Comparison of ENCODE assay signal across 8 cellular contexts in the genomic region with DNA sequence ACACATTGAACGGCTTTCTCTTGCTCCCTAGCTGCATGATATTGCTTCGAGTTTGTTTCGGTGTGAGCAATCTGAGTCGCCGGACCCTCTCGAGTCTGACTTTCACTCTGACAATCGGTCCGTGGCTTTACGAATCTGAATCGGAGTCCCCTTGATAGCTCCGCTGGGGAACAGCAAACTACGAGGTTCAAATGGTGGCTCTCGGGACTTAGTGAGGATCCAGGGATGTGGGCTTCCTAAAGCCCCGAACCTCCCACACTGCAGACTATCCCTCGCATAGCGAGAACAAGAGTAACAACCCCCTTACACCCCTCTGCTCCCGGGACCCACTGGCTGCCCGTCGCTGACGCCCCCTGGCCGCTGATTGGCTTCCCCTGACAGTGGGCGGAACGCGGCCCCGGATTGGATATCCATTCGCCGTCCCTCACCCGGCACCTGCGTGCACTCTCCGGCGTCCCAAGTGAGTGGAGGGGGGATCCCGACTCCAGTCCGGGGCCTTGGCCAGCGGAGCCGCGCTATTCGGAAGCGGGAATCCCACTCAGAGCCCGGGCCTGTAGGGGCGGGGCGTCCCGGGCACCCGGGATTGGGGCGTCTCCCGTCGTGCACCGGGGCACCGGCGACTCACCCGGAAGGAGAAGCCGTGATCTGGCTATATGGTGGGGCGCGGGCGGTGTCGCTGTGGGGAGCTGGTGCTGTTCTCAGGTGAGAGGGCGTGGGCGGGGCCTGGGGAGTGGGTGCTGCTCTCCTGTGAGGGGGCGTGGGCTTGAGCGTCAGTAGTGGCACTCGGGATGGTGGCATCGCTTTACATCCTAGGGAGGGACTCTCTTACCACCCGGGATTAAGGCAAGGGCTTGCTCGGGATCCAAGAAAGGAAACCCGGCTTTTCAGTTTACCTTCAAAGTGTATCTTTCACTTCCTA. TPM values are rescaled to one million over a fixed set of nuclear protein-coding genes. Genes with fewer than 3 reads are reported as not detected.
A peak's percentile ranks its signal among the peaks of the same experiment; 100 is the strongest.
DNase-seq lines count a peak whose midpoint lies in the region; ATAC-seq and TF ChIP-seq lines count a peak whose summit lies in the region.

A gene with protein sequence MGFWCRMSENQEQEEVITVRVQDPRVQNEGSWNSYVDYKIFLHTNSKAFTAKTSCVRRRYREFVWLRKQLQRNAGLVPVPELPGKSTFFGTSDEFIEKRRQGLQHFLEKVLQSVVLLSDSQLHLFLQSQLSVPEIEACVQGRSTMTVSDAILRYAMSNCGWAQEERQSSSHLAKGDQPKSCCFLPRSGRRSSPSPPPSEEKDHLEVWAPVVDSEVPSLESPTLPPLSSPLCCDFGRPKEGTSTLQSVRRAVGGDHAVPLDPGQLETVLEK (plus strand): TSS at position 630 of the 919 bp plus-strand sequence. CDS start 4,278 bp downstream, outside the sequence.

- H3K4me2 ChIP-seq in OCI-LY1 (ENCODE audit: low read length): peak within 1 kb of the TSS; percentile 69

- no peaks in the 10 kb centered on the region for H3F3A ChIP-seq in OCI-LY1 (ENCODE audit: insufficient read depth, low read length)

- no peaks in the 10 kb centered on the region for H4K20me1 ChIP-seq in OCI-LY1 (ENCODE audit: insufficient read depth, low read length)

- H3K79me2 ChIP-seq in OCI-LY1 (ENCODE audit: insufficient read depth, low read length): peaks cover 4% of the 10 kb centered on the region; the same call in 1 of the 2 replicates

- peaks cover 44% of the 10 kb centered on the region for H3K4me1 ChIP-seq in OCI-LY1 (ENCODE audit: insufficient read depth, low read length, severe bottlenecking)

- peak within 1 kb of the TSS; percentile 57 for H3K27ac ChIP-seq in OCI-LY1 (ENCODE audit: low read depth, low read length, poor library complexity, severe bottlenecking)

- H3K9me3 ChIP-seq in OCI-LY1 (ENCODE audit: low read length): peaks cover 3% of the 10 kb centered on the region

- no peaks in the 10 kb centered on the region for H3K9me3 Mint-ChIP-seq in endothelial cell (ENCODE audit: unreplicated experiment)

- peak within 1 kb of the TSS; percentile 97 for H2AFZ ChIP-seq in OCI-LY1 (ENCODE audit: low read length)

- H3K4me3 Mint-ChIP-seq in endothelial cell (ENCODE audit: unreplicated experiment): peak within 1 kb of the TSS; percentile 90

- no peaks in the 10 kb centered on the region for H3K27me3 ChIP-seq in OCI-LY1 (ENCODE audit: insufficient read depth, low read length)

- H3K36me3 ChIP-seq in OCI-LY1 (ENCODE audit: insufficient read depth, low read length): no peaks in the 10 kb centered on the region

- peak; percentile 74 for ATAC-seq in GM21515 (IDR thresholded peaks at IDR 0.05; ENCODE audit: unreplicated experiment)

- peaks cover 16% of the 10 kb centered on the region for H3K4me1 Mint-ChIP-seq in endothelial cell (ENCODE audit: unreplicated experiment)

- H3K36me3 Mint-ChIP-seq in endothelial cell (ENCODE audit: low read depth, unreplicated experiment): no peaks in the 10 kb centered on the region

- H3K27me3 Mint-ChIP-seq in endothelial cell (ENCODE audit: unreplicated experiment): peaks cover 4% of the 10 kb centered on the region

- H3K9ac ChIP-seq in OCI-LY1 (ENCODE audit: low read length): peak within 1 kb of the TSS; percentile 82

- H3K4me3 ChIP-seq in OCI-LY1 (ENCODE audit: low read depth, low read length, poor library complexity, severe bottlenecking): peak within 1 kb of the TSS; percentile 80

- H3K9me2 ChIP-seq in OCI-LY1 (ENCODE audit: low read depth, low read length): no peaks in the 10 kb centered on the region

- peak within 1 kb of the TSS; percentile 85 for H3K27ac Mint-ChIP-seq in endothelial cell (ENCODE audit: unreplicated experiment)

- TF ChIP-seq CTCF in OCI-LY1 (IDR thresholded peaks at IDR 0.05; ENCODE audit: low read length): peak; percentile 17; the same call in 1 of the 2 replicates
- TF ChIP-seq CTCF in endothelial cell (IDR thresholded peaks at IDR 0.05; ENCODE audit: unreplicated experiment): no peak

- DNase-seq in DMS 273 treated with DMSO at 0.1 percent for 48 hours (lab: John Stamatoyannopoulos, UW) (peak; percentile 80), HuH-7 (ENCODE audit: low spot score) (peak; percentile 95), endothelial cell (ENCODE audit: low spot score) (peak; percentile 91), midbrain (lab: John Stamatoyannopoulos, UW) (peak; percentile 90)
- peak; percentile 95 for DNase-seq in activated CD8-positive, alpha-beta memory T cell treated with anti-CD3 and anti-CD28 coated beads, Interleukin-2, amount 50 U/mL, for 4 hours
- DNase-seq in stimulated activated CD8-positive, alpha-beta memory T cell treated with anti-CD3 and anti-CD28 coated beads, Interleukin-2, amount 100 ng/mL, for 48 hours (ENCODE audit: low read depth in 2 of 2): peak; percentile 88

RNA-seq across cellular contexts. Expression of the gene that starts here (rescaled TPM):
- 16.6 TPM for total RNA-seq in endothelial cell (ENCODE audit: unreplicated experiment)

Comparison
In these comparisons a context has a peak if more than half of its experiments do, and no peak if none do; other contexts are left out.
1. Peak in every context shown above with its lines: DNase-seq, ATAC-seq, H3K4me3 ChIP-seq and H3K27ac ChIP-seq.